ENCODE assay signal across 22 cellular contexts in the genomic region with DNA sequence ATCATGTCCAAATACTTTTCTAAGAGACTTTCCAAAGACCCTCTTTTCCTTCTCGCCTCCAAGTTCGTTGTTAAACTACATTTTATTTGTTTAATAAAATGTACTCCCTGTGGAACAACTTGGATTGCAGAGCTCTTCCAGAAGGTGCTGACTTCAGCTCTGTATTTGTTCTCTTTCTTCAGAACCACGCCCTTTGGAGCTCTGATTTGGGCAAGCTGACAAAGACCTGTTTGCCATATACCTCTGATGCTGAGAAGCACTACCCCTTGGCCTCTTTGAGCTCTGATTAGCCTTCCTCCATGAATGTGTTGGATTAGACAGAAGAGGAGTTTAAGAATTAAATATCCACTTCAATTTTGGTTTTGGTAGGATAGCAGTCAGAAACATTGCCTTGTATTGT.
DNase-seq lines count a peak whose midpoint lies in the region; FAIRE-seq and TF ChIP-seq lines count a peak whose summit lies in the region.
"Had no signal": no experiment of that assay in that cellular context is flagged by ENCODE, and none has a peak within 500 bp of the region (broad histone marks: within the 10 kb centered on the region; RNA-seq: fewer than 3 reads in every experiment).

No MANE protein-coding gene starts in this region.

- no peak for FAIRE-seq in frontal cortex (lab: Jason Lieb, UNC)
- no peak for FAIRE-seq in small intestine (lab: Jason Lieb, UNC)
- FAIRE-seq: A204.1, GM12878, GM19239 had no signal

- H3K36me3 ChIP-seq in ascending aorta (no peaks in the 10 kb centered on the region), prostate gland (no peaks in the 10 kb centered on the region), small intestine (ENCODE audit: control insufficient read depth in 2 of 2, insufficient read depth in 2 of 2, low read length in 2 of 2) (no peaks in the 10 kb centered on the region)
- H3K36me3 ChIP-seq: BLaER1 had no signal

- no peaks in the 10 kb centered on the region for H3K9me3 Mint-ChIP-seq in activated CD4-positive, alpha-beta memory T cell treated with anti-CD3 and anti-CD28 coated beads for 36 hours
- H3K9me3 Mint-ChIP-seq: CD8-positive, alpha-beta T cell had no signal

- H3K4me3 Mint-ChIP-seq in activated CD4-positive, alpha-beta memory T cell treated with anti-CD3 and anti-CD28 coated beads for 36 hours = no peak overlapping the region
- H3K4me3 Mint-ChIP-seq: B cell; CD4-positive, CD25-positive, alpha-beta regulatory T cell; CD8-positive, alpha-beta T cell; GM23338; H9 had no signal

- CTCF ChIA-PET in activated CD4-positive, alpha-beta memory T cell treated with anti-CD3 and anti-CD28 coated beads for 36 hours (lab: Charles Lee) = no interaction called here

- TF ChIP-seq POLR2A in prostate gland (IDR thresholded peaks at IDR 0.05) = no peak

- H3K36me3 Mint-ChIP-seq in activated CD4-positive, alpha-beta memory T cell treated with anti-CD3 and anti-CD28 coated beads for 36 hours = no peaks in the 10 kb centered on the region
- H3K36me3 Mint-ChIP-seq: CD4-positive, CD25-positive, alpha-beta regulatory T cell; CD8-positive, alpha-beta T cell had no signal

- intact Hi-C loops in ascending aorta (cut with DNase I) = no loop called here
- intact Hi-C loops in prostate gland (cut with DNase I) = no loop called here
- intact Hi-C loops in activated CD4-positive, alpha-beta memory T cell treated with anti-CD3 and anti-CD28 coated beads for 36 hours (cut with micrococcal nuclease) = no loop called here

- H3K9me3 ChIP-seq in ascending aorta = no peaks in the 10 kb centered on the region
- no peaks in the 10 kb centered on the region for H3K9me3 ChIP-seq in prostate gland
- no peaks in the 10 kb centered on the region for H3K9me3 ChIP-seq in small intestine (ENCODE audit: control insufficient read depth, low read depth)
- H3K9me3 ChIP-seq: BLaER1, Caco-2 had no signal

- no peaks in the 10 kb centered on the region for H3K4me1 Mint-ChIP-seq in activated CD4-positive, alpha-beta memory T cell treated with anti-CD3 and anti-CD28 coated beads for 36 hours (ENCODE audit: low read depth)
- H3K4me1 Mint-ChIP-seq: B cell; CD4-positive, CD25-positive, alpha-beta regulatory T cell; GM23338 had no signal

- H3K4me3 ChIP-seq in ascending aorta = no peak overlapping the region
- H3K4me3 ChIP-seq in prostate gland = no peak overlapping the region
- H3K4me3 ChIP-seq in small intestine (ENCODE audit: low read depth in 1 of 2, low read length in 2 of 2) = no peak overlapping the region
- H3K4me3 ChIP-seq: BLaER1, GM12878, GM23338 had no signal

- no peak for TF ChIP-seq CTCF in ascending aorta (IDR thresholded peaks at IDR 0.05)
- TF ChIP-seq CTCF in prostate gland (IDR thresholded peaks at IDR 0.05) = no peak

- DNase-seq in NCI-H748 (lab: John Stamatoyannopoulos, UW; ENCODE audit: unreplicated experiment) (peak; percentile 27), NCI-H748 treated with DMSO at 0.1 percent for 48 hours (lab: John Stamatoyannopoulos, UW) (no peak), ascending aorta (ENCODE audit: low spot score in 2 of 2) (no peak), prostate gland (ENCODE audit: low spot score) (peak; percentile 28), frontal cortex (ENCODE audit: low spot score in 2 of 2) (no peak), small intestine (no peak)
- no peak for DNase-seq in activated CD4-positive, alpha-beta memory T cell treated with anti-CD3 and anti-CD28 coated beads for 36 hours
- DNase-seq: Caco-2; CD4-positive, CD25-positive, alpha-beta regulatory T cell; CD8-positive, alpha-beta T cell; DMS153; DND-41; GDM1; H9 had no signal

- WGBS in prostate gland = 17% methylated on average over 3 of the region's 3 CpGs
- WGBS in small intestine, 3 donors = 30 to 50% (median 35%) methylated on average over 3 of the region's 3 CpGs

- POLR2A ChIA-PET in activated CD4-positive, alpha-beta memory T cell treated with anti-CD3 and anti-CD28 coated beads for 36 hours (lab: Charles Lee) = no interaction called here

- no peak overlapping the region for H3K27ac Mint-ChIP-seq in activated CD4-positive, alpha-beta memory T cell treated with anti-CD3 and anti-CD28 coated beads for 36 hours
- H3K27ac Mint-ChIP-seq: B cell; CD4-positive, CD25-positive, alpha-beta regulatory T cell; CD8-positive, alpha-beta T cell; GM23338; H9 had no signal

- no peaks in the 10 kb centered on the region for H3K27me3 ChIP-seq in ascending aorta
- H3K27me3 ChIP-seq in prostate gland (replicated peaks; ENCODE audit: insufficient read depth) = no peaks in the 10 kb centered on the region
- H3K27me3 ChIP-seq in small intestine (ENCODE audit: control insufficient read depth in 2 of 2, insufficient read depth in 2 of 2, low read length in 2 of 2) = no peaks in the 10 kb centered on the region

- H3K4me1 ChIP-seq in ascending aorta (peaks cover 0 to 4% of the 10 kb centered on the region in 2 donors), prostate gland (replicated peaks) (no peaks in the 10 kb centered on the region), small intestine (ENCODE audit: control insufficient read depth in 2 of 2, insufficient read depth in 1 of 2, low read depth in 1 of 2, low read length in 1 of 2) (no peaks in the 10 kb centered on the region)
- H3K4me1 ChIP-seq: BLaER1, Caco-2 had no signal

- no peaks in the 10 kb centered on the region for H3K27me3 Mint-ChIP-seq in activated CD4-positive, alpha-beta memory T cell treated with anti-CD3 and anti-CD28 coated beads for 36 hours
- H3K27me3 Mint-ChIP-seq: B cell; CD4-positive, CD25-positive, alpha-beta regulatory T cell had no signal

- peak overlapping the region; percentile 26 to 59 for H3K27ac ChIP-seq in ascending aorta
- no peak overlapping the region for H3K27ac ChIP-seq in prostate gland
- H3K27ac ChIP-seq in small intestine (ENCODE audit: low read depth in 1 of 2, low read length in 1 of 2) = no peak overlapping the region
- H3K27ac ChIP-seq: 22Rv1, BLaER1, C4-2B had no signal

Comparison
In these comparisons a context has a peak if more than half of its experiments do, and no peak if none do; other contexts are left out.
1. DNase-seq: peak in NCI-H748 (single experiment) and prostate gland (single experiment); none in NCI-H748 treated with DMSO at 0.1 percent for 48 hours (single experiment), ascending aorta (0 of 2), activated CD4-positive, alpha-beta memory T cell treated with anti-CD3 and anti-CD28 coated beads for 36 hours (single experiment), frontal cortex (0 of 2) and small intestine (single experiment).
2. H3K27ac ChIP-seq: peak in ascending aorta (2 of 2); none in prostate gland (0 of 2) and small intestine (0 of 2).